11 cellular contexts compared by ENCODE assay signal in genomic region chr18:11982981-11983380, GRCh38. TPM values are rescaled to one million over a fixed set of nuclear protein-coding genes. Genes with fewer than 3 reads are reported as not detected.
DNase-seq lines count a peak whose midpoint lies in the region; ATAC-seq, FAIRE-seq and TF ChIP-seq lines count a peak whose summit lies in the region.
"Had no signal": no experiment of that assay in that cellular context is flagged by ENCODE, and none has a peak within 500 bp of the region (broad histone marks: within the 10 kb centered on the region; RNA-seq: fewer than 3 reads in every experiment).

No MANE protein-coding gene starts in this region.

- no peak overlapping the region for H3K23ac ChIP-seq in mesenchymal stem cell (ENCODE audit: low read length in 2 of 2)

- BruUV-seq in GM12878 (replicated peaks; lab: Mats Ljungman, UMichigan) = no TSS peak

- H4K91ac ChIP-seq in mesenchymal stem cell (ENCODE audit: low read length) = no peak overlapping the region

- no peak overlapping the region for H3K4ac ChIP-seq in mesenchymal stem cell (ENCODE audit: low read depth in 1 of 2, low read length in 2 of 2)

- no peak for TF ChIP-seq POLR2A in GM12878 (IDR thresholded peaks at IDR 0.05; ENCODE audit: low read depth, low read length)

- intact Hi-C loops in GM12878 (cut with micrococcal nuclease; ENCODE audit: unreplicated experiment) = no loop called here

- no peak for FAIRE-seq in GM12878 (lab: Jason Lieb, UNC)
- FAIRE-seq: astrocyte had no signal

- peak overlapping the region; percentile 44; the same call in 1 of the 2 replicates for H3K9ac ChIP-seq in BLaER1
- peak overlapping the region; percentile 11; the same call in 1 of the 2 replicates for H3K9ac ChIP-seq in GM12878 (ENCODE audit: control insufficient read depth, insufficient read depth, low read length)
- peak overlapping the region; percentile 27 for H3K9ac ChIP-seq in mesenchymal stem cell (ENCODE audit: low read length)
- H3K9ac ChIP-seq: parathyroid adenoma had no signal

- in situ Hi-C loops in GM12878 (cut with MboI) = no loop called here

- peaks cover 26% of the 10 kb centered on the region for H3K79me1 ChIP-seq in mesenchymal stem cell (replicated peaks; ENCODE audit: low read length, poor library complexity, severe bottlenecking)

- H3K36me3 ChIP-seq in BLaER1 = peaks cover 8% of the 10 kb centered on the region; the same call in 1 of the 2 replicates
- no peaks in the 10 kb centered on the region for H3K36me3 ChIP-seq in HEK293 (ENCODE audit: control insufficient read depth in 2 of 2, insufficient read depth in 1 of 2, low read length in 2 of 2)
- H3K36me3 ChIP-seq in GM12878 (ENCODE audit: control insufficient read depth in 2 of 2, insufficient read depth in 2 of 2, low read length in 1 of 2) = no peaks in the 10 kb centered on the region
- H3K36me3 ChIP-seq in mesenchymal stem cell (ENCODE audit: control insufficient read depth in 1 of 2, insufficient read depth in 2 of 2, low read depth in 1 of 2, low read length in 2 of 2) = peaks cover 5 to 17% of the 10 kb centered on the region in 2 experiments

- H2AFZ ChIP-seq in GM12878 (ENCODE audit: control insufficient read depth, low read depth, low read length) (no peak overlapping the region), mesenchymal stem cell (ENCODE audit: low read depth, low read length) (no peak overlapping the region)

- no peaks in the 10 kb centered on the region; the same call in 1 of the 2 replicates for H3K27me3 ChIP-seq in BLaER1
- H3K27me3 ChIP-seq in GM12878 (replicated peaks in 1 of 2; ENCODE audit: control insufficient read depth in 2 of 2, insufficient read depth in 2 of 2, low read length in 1 of 2) = no peaks in the 10 kb centered on the region
- H3K27me3 ChIP-seq in mesenchymal stem cell (ENCODE audit: control insufficient read depth in 1 of 2, insufficient read depth in 1 of 2, low read length in 2 of 2) = no peaks in the 10 kb centered on the region

- RAD21 ChIA-PET in GM12878 (lab: Charles Lee; ENCODE audit: unreplicated experiment) = interaction anchor here (1.3 kb wide), 1 partner anchor 46 kb away, joined by 4 read pairs; no protein-coding TSS in a partner anchor

- WGBS in GM12878 (ENCODE audit: insufficient coverage, insufficient replicate concordance, low lambda C conversion rate, missing lambda C conversion rate) = 83% methylated on average over 4 of the region's 4 CpGs
- WGBS in mesenchymal stem cell = 61% methylated on average over 4 of the region's 4 CpGs

- H3K4me1 ChIP-seq in BLaER1 (peaks cover 49% of the 10 kb centered on the region), HEK293 (ENCODE audit: control insufficient read depth, insufficient read depth, low read length) (0 out of 2 replicates have a peak, but pooled peaks cover 3% of the 10 kb centered on the region), GM12878 (ENCODE audit: control insufficient read depth, insufficient read depth, low read length) (peaks cover 3% of the 10 kb centered on the region; the same call in 1 of the 2 replicates), mesenchymal stem cell (ENCODE audit: control insufficient read depth, insufficient read depth, low read depth, low read length) (peaks cover 22% of the 10 kb centered on the region)

- no peak overlapping the region for H2BK120ac ChIP-seq in mesenchymal stem cell (ENCODE audit: low read depth, low read length)

- POLR2A ChIA-PET in HEK293 (lab: Yijun Ruan, JAX) (no interaction called here), GM12878 (lab: Charles Lee) (no interaction called here)

- no peak for DNase-seq in GM12878 (ENCODE audit: low read depth, low spot score)
- DNase-seq in mesenchymal stem cell = no peak
- no peak for DNase-seq in coronary artery (ENCODE audit: low spot score)
- no peak for DNase-seq in ureter (ENCODE audit: low spot score)
- DNase-seq in NCI-H1092 treated with DMSO at 0.1 percent for 48 hours (lab: John Stamatoyannopoulos, UW) = no peak
- no peak for DNase-seq in DMS 273 treated with DMSO at 0.1 percent for 48 hours (lab: John Stamatoyannopoulos, UW)
- DNase-seq: NCI-H82 had no signal

- no peak for TF ChIP-seq EP300 in GM12878 (IDR thresholded peaks at IDR 0.05; ENCODE audit: borderline replicate concordance in 1 of 2, control insufficient read depth in 1 of 2, low read depth in 2 of 2, low read length in 2 of 2)

- no peak for ATAC-seq in GM12878

- CTCF ChIA-PET in HEK293 (lab: Yijun Ruan, JAX) = interaction anchor here (0.7 to 3.2 kb wide), 3 partner anchors 12 to 56 kb away, joined by 4 to 26 read pairs (median 11); no protein-coding TSS in a partner anchor
- CTCF ChIA-PET in GM12878 (lab: Yijun Ruan, JAX) = interaction anchor here (1.2 to 3.0 kb wide), 2 partner anchors 45 to 258 kb away, joined by 3 to 11 read pairs; no protein-coding TSS in a partner anchor

- H3K9me3 ChIP-seq in BLaER1 (no peaks in the 10 kb centered on the region), HEK293 (ENCODE audit: control insufficient read depth, insufficient read depth, low read depth, low read length) (no peaks in the 10 kb centered on the region), GM12878 (replicated peaks; ENCODE audit: control insufficient read depth, insufficient read depth, low read length) (no peaks in the 10 kb centered on the region), mesenchymal stem cell (ENCODE audit: control insufficient read depth, low read length) (no peaks in the 10 kb centered on the region)

- SMC1A ChIA-PET in GM12878 (lab: Charles Lee; ENCODE audit: uncharacterized antibody, unreplicated experiment) = no interaction called here

- H3K4me3 ChIP-seq in BLaER1 = peak overlapping the region; percentile 97
- H3K4me3 ChIP-seq in HEK293 (ENCODE audit: low read depth, low read length) = no peak overlapping the region
- 0 out of 2 replicates have a peak overlapping the region, but pooled peaks have one; percentile 10 for H3K4me3 ChIP-seq in GM12878
- peak overlapping the region in 1 of 2 experiments; percentile 79 for H3K4me3 ChIP-seq in mesenchymal stem cell (ENCODE audit: insufficient read depth in 1 of 2, low read depth in 1 of 2, low read length in 2 of 2)
- H3K4me3 ChIP-seq in coronary artery = no peak overlapping the region

- H4K8ac ChIP-seq in mesenchymal stem cell (ENCODE audit: low read length) = no peak overlapping the region

- no peak overlapping the region for H2BK12ac ChIP-seq in mesenchymal stem cell (ENCODE audit: low read length in 2 of 2)

- no peak overlapping the region for H3K18ac ChIP-seq in mesenchymal stem cell (ENCODE audit: low read depth in 1 of 2, low read length in 2 of 2)

- peak overlapping the region; percentile 84 for H3K4me2 ChIP-seq in BLaER1
- peak overlapping the region; percentile 97; the same call in 1 of the 2 replicates for H3K4me2 ChIP-seq in GM12878 (ENCODE audit: control insufficient read depth, insufficient read depth)
- peak overlapping the region; percentile 12 for H3K4me2 ChIP-seq in mesenchymal stem cell (ENCODE audit: low read length, poor library complexity, severe bottlenecking)

- no peak overlapping the region for H2BK5ac ChIP-seq in mesenchymal stem cell (ENCODE audit: low read depth, low read length, poor library complexity, severe bottlenecking)

- no peak overlapping the region for H2AK5ac ChIP-seq in mesenchymal stem cell (ENCODE audit: low read length, severe bottlenecking)

- no peaks in the 10 kb centered on the region; the same call in 1 of the 2 replicates for H3K79me2 ChIP-seq in GM12878 (ENCODE audit: control insufficient read depth, insufficient read depth, low read length)
- H3K79me2 ChIP-seq: parathyroid adenoma had no signal

- H3K14ac ChIP-seq in mesenchymal stem cell (ENCODE audit: low read length in 2 of 2) = no peak overlapping the region

- no peak for TF ChIP-seq RAD21 in GM12878 (IDR thresholded peaks at IDR 0.05; ENCODE audit: insufficient read depth, low read depth, low read length)

- H4K20me1 ChIP-seq in BLaER1 = 0 out of 2 replicates have a peak, but pooled peaks cover 9% of the 10 kb centered on the region
- H4K20me1 ChIP-seq in GM12878 (ENCODE audit: control insufficient read depth, insufficient read depth) = no peaks in the 10 kb centered on the region

- H3K27ac ChIP-seq in BLaER1 (no peak overlapping the region), HEK293 (ENCODE audit: extremely low read depth, low read depth, low read length) (no peak overlapping the region), GM12878 (ENCODE audit: control insufficient read depth, insufficient read depth) (no peak overlapping the region), mesenchymal stem cell (ENCODE audit: low read length, poor library complexity, severe bottlenecking) (no peak overlapping the region), coronary artery (no peak overlapping the region)
- H3K27ac ChIP-seq: parathyroid adenoma had no signal

- TF ChIP-seq CTCF in HEK293 (tag by site-specific recombination; IDR thresholded peaks at IDR 0.05) = no peak
- no peak for TF ChIP-seq CTCF in GM12878 (IDR thresholded peaks at IDR 0.05 in 2 of 3, conservative IDR thresholded peaks at IDR 0.05 in 1 of 3; ENCODE audit: control insufficient read depth in 2 of 3, extremely low read depth in 1 of 3, insufficient read depth in 1 of 3, low read depth in 3 of 3, low read length in 3 of 3)
- no peak for TF ChIP-seq CTCF in coronary artery (IDR thresholded peaks at IDR 0.05)

- H2BK15ac ChIP-seq in mesenchymal stem cell (ENCODE audit: low read depth, poor library complexity, severe bottlenecking) = no peak overlapping the region

TF ChIP-seq in HEK293, 187 proteins besides CTCF, POLR2A, EP300 and RAD21 (continues in another document):
- peak; percentile 16; the same call in 1 of the 2 replicates for TF ChIP-seq IKZF3 (tag by site-specific recombination; IDR thresholded peaks at IDR 0.05)

RNA-seq across cellular contexts. Expression of gene IMPA2, which starts 1.7 kb away (rescaled TPM):
- 0.44 TPM in 1 of 2 replicates, not detected in the other for total RNA-seq in GM12878 (2013; cell fraction: nucleolus; rRNA removed)
- total RNA-seq in GM12878 (2014; rRNA removed) (15.3 and 21.0 TPM in 2 replicates), GM12878 (2014; rRNA removed; fragmentation: Illumina TruSeq; extraction: Trizol) (10.7 and 12.3 TPM in 2 replicates), GM12878 (2021) (15.1 and 16.3 TPM in 2 replicates), ureter (14.3 TPM)
- polyA plus RNA-seq in GM12878 (2011; ENCODE audit: low read depth) = 6.7 TPM
- polyA plus RNA-seq in GM12878 (2011; rRNA removed) (0.24 and 0.33 TPM in 2 replicates), GM12878 (2014; fragmentation: Illumina TruSeq; extraction: Trizol) (4.7 and 10.2 TPM in 2 replicates), GM12878 (2014; fragmentation: Nextera tagmentation; extraction: Ambion mirVana) (1 to 10 TPM; 1.3 to 2.3 TPM), GM12878 (2014; rRNA removed) (11.6 and 12.5 TPM in 2 replicates), GM12878 (2016; fragmentation: Nextera tagmentation; extraction: Ambion mirVana) (10 to 100 TPM; 12.1 to 13.6 TPM)
- polyA plus RNA-seq in GM12878 (2011; cell fraction: cytosol; rRNA removed) = 0.23 and 0.42 TPM in 2 replicates
- polyA plus RNA-seq in GM12878 (2011; cell fraction: nucleus; rRNA removed) = 0.60 and 0.72 TPM in 2 replicates
- polyA plus RNA-seq in GM12878 (2012) = 10.5 and 11.5 TPM in 2 replicates
- polyA minus RNA-seq in GM12878 (2011; rRNA and poly(A)+ RNA removed) = 0.77 TPM in 1 of 2 replicates, not detected in the other
- polyA minus RNA-seq in GM12878 (2011; cell fraction: cytosol; rRNA and poly(A)+ RNA removed) = 2.0 TPM in 1 of 2 replicates, not detected in the other
- polyA minus RNA-seq in GM12878 (2011; cell fraction: nucleus; rRNA and poly(A)+ RNA removed) = 0.86 TPM in 1 of 2 replicates, not detected in the other
- 12.3 TPM for polyA plus RNA-seq in mesenchymal stem cell (2013, experiment 1 of 2)
- 12.2 TPM for polyA plus RNA-seq in mesenchymal stem cell (2013, experiment 2 of 2)

Comparison
In these comparisons a context has a peak if more than half of its experiments do, and no peak if none do; other contexts are left out.
1. H3K4me2 ChIP-seq: peak in every context shown above with its lines; median percentile 97 in GM12878; 84 in BLaER1; 12 in mesenchymal stem cell.
2. H3K4me3 ChIP-seq: peak in BLaER1 (single experiment) and GM12878 (single experiment); none in HEK293 (single experiment) and coronary artery (single experiment).
3. Peak in every context shown above with its lines, with median percentiles within 50 percentile points of each other: H3K9ac ChIP-seq.